ENCODE assay signal across 1 cellular context in genomic region chr4:66555301-66555700, GRCh38.
TF ChIP-seq lines count a peak whose summit lies in the region.

No MANE protein-coding gene starts in this region.

TF ChIP-seq in GM23338, 12 proteins besides CTCF, POLR2A, EP300 and RAD21 (continued from another document):
- TF ChIP-seq ZNF462 (CRISPR knock-in tag; IDR thresholded peaks at IDR 0.05) (no peak), EZH2phosphoT487 (IDR thresholded peaks at IDR 0.05; ENCODE audit: unreplicated experiment) (no peak), STAT1 (IDR thresholded peaks at IDR 0.05; ENCODE audit: unreplicated experiment) (no peak)
- TF ChIP-seq, protein P1, sequence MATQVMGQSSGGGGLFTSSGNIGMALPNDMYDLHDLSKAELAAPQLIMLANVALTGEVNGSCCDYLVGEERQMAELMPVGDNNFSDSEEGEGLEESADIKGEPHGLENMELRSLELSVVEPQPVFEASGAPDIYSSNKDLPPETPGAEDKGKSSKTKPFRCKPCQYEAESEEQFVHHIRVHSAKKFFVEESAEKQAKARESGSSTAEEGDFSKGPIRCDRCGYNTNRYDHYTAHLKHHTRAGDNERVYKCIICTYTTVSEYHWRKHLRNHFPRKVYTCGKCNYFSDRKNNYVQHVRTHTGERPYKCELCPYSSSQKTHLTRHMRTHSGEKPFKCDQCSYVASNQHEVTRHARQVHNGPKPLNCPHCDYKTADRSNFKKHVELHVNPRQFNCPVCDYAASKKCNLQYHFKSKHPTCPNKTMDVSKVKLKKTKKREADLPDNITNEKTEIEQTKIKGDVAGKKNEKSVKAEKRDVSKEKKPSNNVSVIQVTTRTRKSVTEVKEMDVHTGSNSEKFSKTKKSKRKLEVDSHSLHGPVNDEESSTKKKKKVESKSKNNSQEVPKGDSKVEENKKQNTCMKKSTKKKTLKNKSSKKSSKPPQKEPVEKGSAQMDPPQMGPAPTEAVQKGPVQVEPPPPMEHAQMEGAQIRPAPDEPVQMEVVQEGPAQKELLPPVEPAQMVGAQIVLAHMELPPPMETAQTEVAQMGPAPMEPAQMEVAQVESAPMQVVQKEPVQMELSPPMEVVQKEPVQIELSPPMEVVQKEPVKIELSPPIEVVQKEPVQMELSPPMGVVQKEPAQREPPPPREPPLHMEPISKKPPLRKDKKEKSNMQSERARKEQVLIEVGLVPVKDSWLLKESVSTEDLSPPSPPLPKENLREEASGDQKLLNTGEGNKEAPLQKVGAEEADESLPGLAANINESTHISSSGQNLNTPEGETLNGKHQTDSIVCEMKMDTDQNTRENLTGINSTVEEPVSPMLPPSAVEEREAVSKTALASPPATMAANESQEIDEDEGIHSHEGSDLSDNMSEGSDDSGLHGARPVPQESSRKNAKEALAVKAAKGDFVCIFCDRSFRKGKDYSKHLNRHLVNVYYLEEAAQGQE (IDR thresholded peaks at IDR 0.05; ENCODE audit: unreplicated experiment), result no peak
- TF ChIP-seq, protein P2, sequence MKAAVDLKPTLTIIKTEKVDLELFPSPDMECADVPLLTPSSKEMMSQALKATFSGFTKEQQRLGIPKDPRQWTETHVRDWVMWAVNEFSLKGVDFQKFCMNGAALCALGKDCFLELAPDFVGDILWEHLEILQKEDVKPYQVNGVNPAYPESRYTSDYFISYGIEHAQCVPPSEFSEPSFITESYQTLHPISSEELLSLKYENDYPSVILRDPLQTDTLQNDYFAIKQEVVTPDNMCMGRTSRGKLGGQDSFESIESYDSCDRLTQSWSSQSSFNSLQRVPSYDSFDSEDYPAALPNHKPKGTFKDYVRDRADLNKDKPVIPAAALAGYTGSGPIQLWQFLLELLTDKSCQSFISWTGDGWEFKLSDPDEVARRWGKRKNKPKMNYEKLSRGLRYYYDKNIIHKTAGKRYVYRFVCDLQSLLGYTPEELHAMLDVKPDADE (IDR thresholded peaks at IDR 0.05), result no peak
TF ChIP-seq in GM23338: peak in this region for 0.
